24 cellular contexts compared by ENCODE assay signal in the genomic region with DNA sequence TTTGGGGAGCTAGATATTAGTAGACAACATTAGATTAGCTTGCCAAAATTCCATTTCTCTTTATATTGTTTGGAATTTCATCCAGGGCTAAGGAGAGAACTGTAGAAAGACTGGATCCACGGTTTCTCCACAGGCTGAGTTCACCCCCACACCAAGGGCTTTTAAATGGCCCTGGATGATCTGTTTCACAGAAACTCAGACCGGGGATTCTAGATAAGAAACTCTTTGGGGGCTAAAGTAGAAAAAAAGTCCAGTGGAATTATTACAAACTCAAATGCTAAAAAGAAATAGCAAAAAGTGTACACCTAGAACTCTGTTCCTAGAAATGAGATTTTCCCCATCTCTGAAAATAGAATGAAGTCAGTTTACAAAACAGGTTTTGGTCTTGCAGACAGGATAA.
"Had no signal": no experiment of that assay in that cellular context is flagged by ENCODE, and none has a peak within 500 bp of the region (broad histone marks: within the 10 kb centered on the region; RNA-seq: fewer than 3 reads in every experiment).

No MANE protein-coding gene starts in this region.

- H3K27me3 Mint-ChIP-seq: activated naive CD8-positive, alpha-beta T cell; stimulated activated naive CD8-positive, alpha-beta T cell treated with anti-CD3 and anti-CD28 coated beads, Interleukin-15, Interleukin-2, amounts not matched to agents 100 ng/mL and 50 ng/mL, for 24 hours had no signal

- H3K4me1 ChIP-seq: lower lobe of right lung, parathyroid adenoma, sigmoid colon, vagina had no signal

- H3K9me3 ChIP-seq: lower lobe of right lung, sigmoid colon, suprapubic skin, transverse colon, vagina had no signal

- H3K4me3 ChIP-seq: coronary artery, lower lobe of right lung, sigmoid colon, suprapubic skin, transverse colon, vagina had no signal

- FAIRE-seq: endometrium, keratinocyte, TTC549 had no signal

- ATAC-seq: lower lobe of right lung, WTC11 had no signal

- H3K9ac ChIP-seq: parathyroid adenoma had no signal

- H3K27ac ChIP-seq: brain microvascular endothelial cell, coronary artery, lower lobe of right lung, parathyroid adenoma, sigmoid colon, suprapubic skin, vagina had no signal

- H3K79me2 ChIP-seq: parathyroid adenoma had no signal

- H3K27me3 ChIP-seq: brain microvascular endothelial cell, sigmoid colon, suprapubic skin, transverse colon, vagina had no signal

- H3K36me3 ChIP-seq: brain microvascular endothelial cell, lower lobe of right lung, sigmoid colon, suprapubic skin, transverse colon, vagina had no signal

- H3K4me3 Mint-ChIP-seq: activated naive CD8-positive, alpha-beta T cell; nephron; stimulated activated naive CD8-positive, alpha-beta T cell treated with anti-CD3 and anti-CD28 coated beads, Interleukin-15, Interleukin-2, amounts not matched to agents 100 ng/mL and 50 ng/mL, for 24 hours; WTC11 had no signal

- H3K9me3 Mint-ChIP-seq: activated T-helper 1 cell treated with anti-CD3 and anti-CD28 coated beads, Interleukin-12 subunit alpha, Interleukin-12 subunit beta, Interleukin-2, Interleukin-4 antibody, amounts not matched to agents 30 ng/mL and 10 ng/mL and 1 ng/mL, durations not matched to agents 14 hours and 24 hours and 36 hours; nephron; stimulated activated naive CD8-positive, alpha-beta T cell treated with anti-CD3 and anti-CD28 coated beads, Interleukin-15, Interleukin-2, amounts not matched to agents 100 ng/mL and 50 ng/mL, for 24 hours; T-helper 2 cell treated with Interferon-gamma antibody and Interleukin-4, amounts not matched to agents 5 μg/mL and 100 μg/mL, for 36 hours had no signal

- H2AFZ ChIP-seq: parathyroid adenoma had no signal

- DNase-seq: activated CD4-positive, alpha-beta T cell treated with anti-CD3 and anti-CD28 coated beads for 4 hours; activated CD8-positive, alpha-beta memory T cell treated with anti-CD3 and anti-CD28 coated beads for 24 hours; aorta; brain microvascular endothelial cell; central memory CD4-positive, alpha-beta T cell; foreskin melanocyte; hypothalamus; lower lobe of right lung; sigmoid colon; SW 1271; transverse colon had no signal

- H3K27ac Mint-ChIP-seq: activated naive CD8-positive, alpha-beta T cell; activated T-helper 1 cell treated with anti-CD3 and anti-CD28 coated beads, Interleukin-12 subunit alpha, Interleukin-12 subunit beta, Interleukin-2, Interleukin-4 antibody, amounts not matched to agents 30 ng/mL and 10 ng/mL and 1 ng/mL, durations not matched to agents 14 hours and 24 hours and 36 hours; nephron; WTC11 had no signal
